Comparison of ENCODE assay signal across 8 cellular contexts in genomic region chr16:28823719-28824547, GRCh38. TPM values are rescaled to one million over a fixed set of nuclear protein-coding genes. Genes with fewer than 3 reads are reported as not detected.
A peak's percentile ranks its signal among the peaks of the same experiment; 100 is the strongest.
DNase-seq lines count a peak whose midpoint lies in the region; ATAC-seq and TF ChIP-seq lines count a peak whose summit lies in the region.

No MANE protein-coding gene starts in this region.

- H3K9me3 ChIP-seq in HAP-1 (no peaks in the 10 kb centered on the region), MG63 (no peaks in the 10 kb centered on the region)

- peak; percentile 79 for TF ChIP-seq POLR2A in Raji (IDR thresholded peaks at IDR 0.05; ENCODE audit: insufficient read depth, low read depth, low read length)

- H3K9me3 Mint-ChIP-seq in nephron progenitor cell = no peaks in the 10 kb centered on the region

- ATAC-seq in stimulated activated naive CD8-positive, alpha-beta T cell treated with anti-CD3 and anti-CD28 coated beads, Interleukin-15, Interleukin-2, amounts not matched to agents 100 U/mL and 50 U/mL, for 24 hours = peak; percentile 71

- H3K4me1 Mint-ChIP-seq in nephron progenitor cell = peaks cover 44% of the 10 kb centered on the region

- peaks cover 4% of the 10 kb centered on the region for H3K27me3 Mint-ChIP-seq in nephron progenitor cell (ENCODE audit: low read depth, poor library complexity)

- H3K36me3 ChIP-seq in HAP-1 (replicated peaks) (peaks cover 59% of the 10 kb centered on the region), MG63 (peaks cover 67% of the 10 kb centered on the region)

- DNase-seq in G401 (ENCODE audit: low spot score) = peak; percentile 98
- peak; percentile 98 to 99 for DNase-seq in HAP-1 (ENCODE audit: low spot score in 2 of 2)
- DNase-seq in MG63 = peak; percentile 100
- peak; percentile 98 for DNase-seq in activated effector memory CD4-positive, alpha-beta T cell treated with anti-CD3 and anti-CD28 coated beads, Interleukin-2, amount 50 U/mL, for 16 hours
- peak; percentile 96 for DNase-seq in fibroblast of the aortic adventitia (ENCODE audit: low read depth)
- DNase-seq in nephron progenitor cell = peak; percentile 96
- DNase-seq in stimulated activated naive CD8-positive, alpha-beta T cell treated with anti-CD3 and anti-CD28 coated beads, Interleukin-15, Interleukin-2, amounts not matched to agents 100 U/mL and 50 U/mL, for 24 hours = peak; percentile 98

- in situ Hi-C loops in G401 (cut with HindIII; ENCODE audit: low sequenced_read_pairs) = no loop called here
- in situ Hi-C loops in HAP-1 (cut with MboI; ENCODE audit: low sequenced_read_pairs) = loop anchor here (25.0 kb wide), 2 partner anchors 337 to 512 kb away; partner anchors contain the start of genes APOBR and CLN3

- TF ChIP-seq CTCF in fibroblast of the aortic adventitia (IDR thresholded peaks at IDR 0.05; ENCODE audit: insufficient read depth, low read length) = no peak
- TF ChIP-seq CTCF in nephron progenitor cell (IDR thresholded peaks at IDR 0.05) = no peak

- peak overlapping the region; percentile 99 for H3K4me3 Mint-ChIP-seq in nephron progenitor cell

- H3K4me1 ChIP-seq in HAP-1 = peaks cover 11% of the 10 kb centered on the region

- H3K27me3 ChIP-seq in HAP-1 (ENCODE audit: low read depth) (no peaks in the 10 kb centered on the region), MG63 (no peaks in the 10 kb centered on the region)

- H3K36me3 Mint-ChIP-seq in nephron progenitor cell (ENCODE audit: low read depth) = peaks cover 53% of the 10 kb centered on the region

- H3K27ac Mint-ChIP-seq in nephron progenitor cell = peak overlapping the region; percentile 96

- H3K4me3 ChIP-seq in HAP-1 = peak overlapping the region; percentile 91
- peak overlapping the region; percentile 84 for H3K4me3 ChIP-seq in MG63
- H3K4me3 ChIP-seq in fibroblast of the aortic adventitia (ENCODE audit: low read depth, low read length) = peak overlapping the region; percentile 99

RNA-seq across cellular contexts. Expression of gene ATXN2L, which starts 1.1 kb away (rescaled TPM):
- 44.6 and 55.1 TPM in 2 replicates for total RNA-seq in G401 (2014; rRNA removed; shearing (Covaris generic))
- 17.3 and 18.7 TPM in 2 replicates for total RNA-seq in MG63 (2014; rRNA removed; shearing (Covaris generic); ENCODE audit: low replicate concordance)
- total RNA-seq in fibroblast of the aortic adventitia (ENCODE audit: low replicate concordance) = 45.5 and 69.8 TPM in 2 replicates

RNA-seq across cellular contexts. Expression of gene TUFM, which starts 22.2 kb away (rescaled TPM):
- total RNA-seq in G401 (2014; rRNA removed; shearing (Covaris generic)) = 98.3 and 136 TPM in 2 replicates
- total RNA-seq in MG63 (2014; rRNA removed; shearing (Covaris generic); ENCODE audit: low replicate concordance) = 136 and 169 TPM in 2 replicates
- total RNA-seq in fibroblast of the aortic adventitia (ENCODE audit: low replicate concordance) = 74.6 and 133 TPM in 2 replicates

RNA-seq across cellular contexts. Expression of gene SH2B1, which starts 39.7 kb away (rescaled TPM):
- 26.0 and 30.9 TPM in 2 replicates for total RNA-seq in G401 (2014; rRNA removed; shearing (Covaris generic))
- 18.4 and 21.0 TPM in 2 replicates for total RNA-seq in MG63 (2014; rRNA removed; shearing (Covaris generic); ENCODE audit: low replicate concordance)
- 9.0 and 13.1 TPM in 2 replicates for total RNA-seq in fibroblast of the aortic adventitia (ENCODE audit: low replicate concordance)

RNA-seq across cellular contexts. Expression of gene ATP2A1, which starts 54.4 kb away (rescaled TPM):
- total RNA-seq in G401 (2014; rRNA removed; shearing (Covaris generic)) = 7.8 and 11.1 TPM in 2 replicates
- total RNA-seq in MG63 (2014; rRNA removed; shearing (Covaris generic); ENCODE audit: low replicate concordance) = 0.10 TPM in 1 of 2 replicates, not detected in the other
- total RNA-seq in fibroblast of the aortic adventitia (ENCODE audit: low replicate concordance) = 0.18 TPM in 1 of 2 replicates, not detected in the other

Comparison
In these comparisons a context has a peak if more than half of its experiments do, and no peak if none do; other contexts are left out.
1. Peak in every context shown above with its lines: DNase-seq, ATAC-seq and H3K4me3 ChIP-seq.